1 cellular context compared by ENCODE assay signal in the genomic region with DNA sequence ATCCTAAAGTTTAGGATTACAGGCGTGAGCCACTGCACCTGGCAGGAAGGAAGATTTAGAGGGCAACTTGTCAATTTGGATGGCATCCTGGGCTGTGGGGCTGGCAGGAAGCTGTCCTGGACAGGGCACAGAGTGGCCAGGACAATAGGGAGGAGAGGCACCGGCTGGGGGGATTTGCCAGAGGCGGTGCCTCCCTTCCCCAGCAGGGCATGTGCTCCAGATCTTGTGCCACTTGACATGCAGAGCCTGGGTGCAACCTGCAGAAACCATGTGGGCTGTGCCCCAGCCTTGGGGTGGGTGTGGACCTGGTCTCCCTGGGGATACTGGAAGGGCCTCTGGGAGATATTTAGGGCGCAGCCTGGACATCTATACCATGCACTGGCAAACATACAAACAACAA.
TF ChIP-seq lines count a peak whose summit lies in the region.

No MANE protein-coding gene starts in this region.

TF ChIP-seq in HepG2, 621 proteins besides CTCF, POLR2A, EP300 and RAD21 (continued from another document):
- TF ChIP-seq TP53 (CRISPR knock-in tag; conservative IDR thresholded peaks at IDR 0.05) (no peak), SCMH1 (CRISPR knock-in tag; IDR thresholded peaks at IDR 0.05; ENCODE audit: borderline replicate concordance) (no peak), ZMYM3 (CRISPR knock-in tag; IDR thresholded peaks at IDR 0.05) (no peak), RORA (CRISPR knock-in tag; IDR thresholded peaks at IDR 0.05) (no peak), ELF3 (CRISPR knock-in tag; IDR thresholded peaks at IDR 0.05) (no peak), GPN1 (CRISPR knock-in tag; IDR thresholded peaks at IDR 0.05; ENCODE audit: borderline replicate concordance) (no peak), ZNF615 (CRISPR knock-in tag; IDR thresholded peaks at IDR 0.05; ENCODE audit: borderline replicate concordance) (no peak), MZF1 (CRISPR knock-in tag; IDR thresholded peaks at IDR 0.05; ENCODE audit: borderline replicate concordance) (no peak), GTF2F1 (IDR thresholded peaks at IDR 0.05; ENCODE audit: low read length) (no peak), ZMYM4 (CRISPR knock-in tag; IDR thresholded peaks at IDR 0.05) (no peak), NFYC (CRISPR knock-in tag; IDR thresholded peaks at IDR 0.05) (no peak), ZNF891 (CRISPR knock-in tag; IDR thresholded peaks at IDR 0.05) (0 out of 2 replicates have a peak, but pooled peaks have one; percentile 28), HDAC2 (CRISPR knock-in tag; IDR thresholded peaks at IDR 0.05) (no peak), ZNF552 (CRISPR knock-in tag; IDR thresholded peaks at IDR 0.05; ENCODE audit: borderline replicate concordance) (no peak), KDM3A (CRISPR knock-in tag; IDR thresholded peaks at IDR 0.05; ENCODE audit: low read depth) (no peak), ZNF337 (CRISPR knock-in tag; IDR thresholded peaks at IDR 0.05; ENCODE audit: borderline replicate concordance, low read depth) (no peak), ZIK1 (CRISPR knock-in tag; IDR thresholded peaks at IDR 0.05; ENCODE audit: borderline replicate concordance, low read depth) (no peak), NBN (conservative IDR thresholded peaks at IDR 0.05) (no peak), KLF11 (CRISPR knock-in tag; IDR thresholded peaks at IDR 0.05) (no peak), ZNF879 (CRISPR knock-in tag; IDR thresholded peaks at IDR 0.05) (0 out of 2 replicates have a peak, but pooled peaks have one; percentile 10), ZNF605 (CRISPR knock-in tag; IDR thresholded peaks at IDR 0.05) (no peak; the same call in 1 of the 2 replicates), SMARCE1 (IDR thresholded peaks at IDR 0.05; ENCODE audit: borderline replicate concordance) (no peak), PHF20 (CRISPR knock-in tag; IDR thresholded peaks at IDR 0.05) (no peak), KAT2B (IDR thresholded peaks at IDR 0.05; ENCODE audit: borderline replicate concordance, low read depth, low read length) (no peak), SMAD3 (CRISPR knock-in tag; IDR thresholded peaks at IDR 0.05) (no peak), KLF13 (CRISPR knock-in tag; IDR thresholded peaks at IDR 0.05) (no peak), TARDBP (CRISPR knock-in tag; IDR thresholded peaks at IDR 0.05) (no peak), ZNF547 (CRISPR knock-in tag; IDR thresholded peaks at IDR 0.05) (no peak), ATM (IDR thresholded peaks at IDR 0.05; ENCODE audit: borderline replicate concordance) (no peak), CC2D1A (CRISPR knock-in tag; IDR thresholded peaks at IDR 0.05) (no peak), ZFP1 (CRISPR knock-in tag; IDR thresholded peaks at IDR 0.05) (no peak)
- TF ChIP-seq, protein P1, sequence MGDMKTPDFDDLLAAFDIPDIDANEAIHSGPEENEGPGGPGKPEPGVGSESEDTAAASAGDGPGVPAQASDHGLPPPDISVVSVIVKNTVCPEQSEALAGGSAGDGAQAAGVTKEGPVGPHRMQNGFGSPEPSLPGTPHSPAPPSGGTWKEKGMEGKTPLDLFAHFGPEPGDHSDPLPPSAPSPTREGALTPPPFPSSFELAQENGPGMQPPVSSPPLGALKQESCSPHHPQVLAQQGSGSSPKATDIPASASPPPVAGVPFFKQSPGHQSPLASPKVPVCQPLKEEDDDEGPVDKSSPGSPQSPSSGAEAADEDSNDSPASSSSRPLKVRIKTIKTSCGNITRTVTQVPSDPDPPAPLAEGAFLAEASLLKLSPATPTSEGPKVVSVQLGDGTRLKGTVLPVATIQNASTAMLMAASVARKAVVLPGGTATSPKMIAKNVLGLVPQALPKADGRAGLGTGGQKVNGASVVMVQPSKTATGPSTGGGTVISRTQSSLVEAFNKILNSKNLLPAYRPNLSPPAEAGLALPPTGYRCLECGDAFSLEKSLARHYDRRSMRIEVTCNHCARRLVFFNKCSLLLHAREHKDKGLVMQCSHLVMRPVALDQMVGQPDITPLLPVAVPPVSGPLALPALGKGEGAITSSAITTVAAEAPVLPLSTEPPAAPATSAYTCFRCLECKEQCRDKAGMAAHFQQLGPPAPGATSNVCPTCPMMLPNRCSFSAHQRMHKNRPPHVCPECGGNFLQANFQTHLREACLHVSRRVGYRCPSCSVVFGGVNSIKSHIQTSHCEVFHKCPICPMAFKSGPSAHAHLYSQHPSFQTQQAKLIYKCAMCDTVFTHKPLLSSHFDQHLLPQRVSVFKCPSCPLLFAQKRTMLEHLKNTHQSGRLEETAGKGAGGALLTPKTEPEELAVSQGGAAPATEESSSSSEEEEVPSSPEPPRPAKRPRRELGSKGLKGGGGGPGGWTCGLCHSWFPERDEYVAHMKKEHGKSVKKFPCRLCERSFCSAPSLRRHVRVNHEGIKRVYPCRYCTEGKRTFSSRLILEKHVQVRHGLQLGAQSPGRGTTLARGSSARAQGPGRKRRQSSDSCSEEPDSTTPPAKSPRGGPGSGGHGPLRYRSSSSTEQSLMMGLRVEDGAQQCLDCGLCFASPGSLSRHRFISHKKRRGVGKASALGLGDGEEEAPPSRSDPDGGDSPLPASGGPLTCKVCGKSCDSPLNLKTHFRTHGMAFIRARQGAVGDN (CRISPR knock-in tag; IDR thresholded peaks at IDR 0.05): peak; percentile 49
- TF ChIP-seq, protein P2, sequence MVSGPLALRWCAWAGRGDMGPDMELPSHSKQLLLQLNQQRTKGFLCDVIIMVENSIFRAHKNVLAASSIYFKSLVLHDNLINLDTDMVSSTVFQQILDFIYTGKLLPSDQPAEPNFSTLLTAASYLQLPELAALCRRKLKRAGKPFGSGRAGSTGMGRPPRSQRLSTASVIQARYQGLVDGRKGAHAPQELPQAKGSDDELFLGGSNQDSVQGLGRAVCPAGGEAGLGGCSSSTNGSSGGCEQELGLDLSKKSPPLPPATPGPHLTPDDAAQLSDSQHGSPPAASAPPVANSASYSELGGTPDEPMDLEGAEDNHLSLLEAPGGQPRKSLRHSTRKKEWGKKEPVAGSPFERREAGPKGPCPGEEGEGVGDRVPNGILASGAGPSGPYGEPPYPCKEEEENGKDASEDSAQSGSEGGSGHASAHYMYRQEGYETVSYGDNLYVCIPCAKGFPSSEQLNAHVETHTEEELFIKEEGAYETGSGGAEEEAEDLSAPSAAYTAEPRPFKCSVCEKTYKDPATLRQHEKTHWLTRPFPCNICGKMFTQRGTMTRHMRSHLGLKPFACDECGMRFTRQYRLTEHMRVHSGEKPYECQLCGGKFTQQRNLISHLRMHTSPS (CRISPR knock-in tag; IDR thresholded peaks at IDR 0.05; ENCODE audit: low read depth): peak; percentile 51; the same call in 1 of the 2 replicates
- TF ChIP-seq, protein P3, sequence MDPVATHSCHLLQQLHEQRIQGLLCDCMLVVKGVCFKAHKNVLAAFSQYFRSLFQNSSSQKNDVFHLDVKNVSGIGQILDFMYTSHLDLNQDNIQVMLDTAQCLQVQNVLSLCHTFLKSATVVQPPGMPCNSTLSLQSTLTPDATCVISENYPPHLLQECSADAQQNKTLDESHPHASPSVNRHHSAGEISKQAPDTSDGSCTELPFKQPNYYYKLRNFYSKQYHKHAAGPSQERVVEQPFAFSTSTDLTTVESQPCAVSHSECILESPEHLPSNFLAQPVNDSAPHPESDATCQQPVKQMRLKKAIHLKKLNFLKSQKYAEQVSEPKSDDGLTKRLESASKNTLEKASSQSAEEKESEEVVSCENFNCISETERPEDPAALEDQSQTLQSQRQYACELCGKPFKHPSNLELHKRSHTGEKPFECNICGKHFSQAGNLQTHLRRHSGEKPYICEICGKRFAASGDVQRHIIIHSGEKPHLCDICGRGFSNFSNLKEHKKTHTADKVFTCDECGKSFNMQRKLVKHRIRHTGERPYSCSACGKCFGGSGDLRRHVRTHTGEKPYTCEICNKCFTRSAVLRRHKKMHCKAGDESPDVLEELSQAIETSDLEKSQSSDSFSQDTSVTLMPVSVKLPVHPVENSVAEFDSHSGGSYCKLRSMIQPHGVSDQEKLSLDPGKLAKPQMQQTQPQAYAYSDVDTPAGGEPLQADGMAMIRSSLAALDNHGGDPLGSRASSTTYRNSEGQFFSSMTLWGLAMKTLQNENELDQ (CRISPR knock-in tag; IDR thresholded peaks at IDR 0.05; ENCODE audit: borderline replicate concordance): no peak
- TF ChIP-seq, protein P4, sequence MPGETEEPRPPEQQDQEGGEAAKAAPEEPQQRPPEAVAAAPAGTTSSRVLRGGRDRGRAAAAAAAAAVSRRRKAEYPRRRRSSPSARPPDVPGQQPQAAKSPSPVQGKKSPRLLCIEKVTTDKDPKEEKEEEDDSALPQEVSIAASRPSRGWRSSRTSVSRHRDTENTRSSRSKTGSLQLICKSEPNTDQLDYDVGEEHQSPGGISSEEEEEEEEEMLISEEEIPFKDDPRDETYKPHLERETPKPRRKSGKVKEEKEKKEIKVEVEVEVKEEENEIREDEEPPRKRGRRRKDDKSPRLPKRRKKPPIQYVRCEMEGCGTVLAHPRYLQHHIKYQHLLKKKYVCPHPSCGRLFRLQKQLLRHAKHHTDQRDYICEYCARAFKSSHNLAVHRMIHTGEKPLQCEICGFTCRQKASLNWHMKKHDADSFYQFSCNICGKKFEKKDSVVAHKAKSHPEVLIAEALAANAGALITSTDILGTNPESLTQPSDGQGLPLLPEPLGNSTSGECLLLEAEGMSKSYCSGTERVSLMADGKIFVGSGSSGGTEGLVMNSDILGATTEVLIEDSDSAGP (CRISPR knock-in tag; IDR thresholded peaks at IDR 0.05; ENCODE audit: borderline replicate concordance): peak; percentile 42; the same call in 1 of the 2 replicates
- TF ChIP-seq, protein P5, sequence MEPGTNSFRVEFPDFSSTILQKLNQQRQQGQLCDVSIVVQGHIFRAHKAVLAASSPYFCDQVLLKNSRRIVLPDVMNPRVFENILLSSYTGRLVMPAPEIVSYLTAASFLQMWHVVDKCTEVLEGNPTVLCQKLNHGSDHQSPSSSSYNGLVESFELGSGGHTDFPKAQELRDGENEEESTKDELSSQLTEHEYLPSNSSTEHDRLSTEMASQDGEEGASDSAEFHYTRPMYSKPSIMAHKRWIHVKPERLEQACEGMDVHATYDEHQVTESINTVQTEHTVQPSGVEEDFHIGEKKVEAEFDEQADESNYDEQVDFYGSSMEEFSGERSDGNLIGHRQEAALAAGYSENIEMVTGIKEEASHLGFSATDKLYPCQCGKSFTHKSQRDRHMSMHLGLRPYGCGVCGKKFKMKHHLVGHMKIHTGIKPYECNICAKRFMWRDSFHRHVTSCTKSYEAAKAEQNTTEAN (CRISPR knock-in tag; conservative IDR thresholded peaks at IDR 0.05): no peak
- TF ChIP-seq, protein P6, sequence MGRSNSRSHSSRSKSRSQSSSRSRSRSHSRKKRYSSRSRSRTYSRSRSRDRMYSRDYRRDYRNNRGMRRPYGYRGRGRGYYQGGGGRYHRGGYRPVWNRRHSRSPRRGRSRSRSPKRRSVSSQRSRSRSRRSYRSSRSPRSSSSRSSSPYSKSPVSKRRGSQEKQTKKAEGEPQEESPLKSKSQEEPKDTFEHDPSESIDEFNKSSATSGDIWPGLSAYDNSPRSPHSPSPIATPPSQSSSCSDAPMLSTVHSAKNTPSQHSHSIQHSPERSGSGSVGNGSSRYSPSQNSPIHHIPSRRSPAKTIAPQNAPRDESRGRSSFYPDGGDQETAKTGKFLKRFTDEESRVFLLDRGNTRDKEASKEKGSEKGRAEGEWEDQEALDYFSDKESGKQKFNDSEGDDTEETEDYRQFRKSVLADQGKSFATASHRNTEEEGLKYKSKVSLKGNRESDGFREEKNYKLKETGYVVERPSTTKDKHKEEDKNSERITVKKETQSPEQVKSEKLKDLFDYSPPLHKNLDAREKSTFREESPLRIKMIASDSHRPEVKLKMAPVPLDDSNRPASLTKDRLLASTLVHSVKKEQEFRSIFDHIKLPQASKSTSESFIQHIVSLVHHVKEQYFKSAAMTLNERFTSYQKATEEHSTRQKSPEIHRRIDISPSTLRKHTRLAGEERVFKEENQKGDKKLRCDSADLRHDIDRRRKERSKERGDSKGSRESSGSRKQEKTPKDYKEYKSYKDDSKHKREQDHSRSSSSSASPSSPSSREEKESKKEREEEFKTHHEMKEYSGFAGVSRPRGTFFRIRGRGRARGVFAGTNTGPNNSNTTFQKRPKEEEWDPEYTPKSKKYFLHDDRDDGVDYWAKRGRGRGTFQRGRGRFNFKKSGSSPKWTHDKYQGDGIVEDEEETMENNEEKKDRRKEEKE (IDR thresholded peaks at IDR 0.05): no peak
- TF ChIP-seq, protein P7, sequence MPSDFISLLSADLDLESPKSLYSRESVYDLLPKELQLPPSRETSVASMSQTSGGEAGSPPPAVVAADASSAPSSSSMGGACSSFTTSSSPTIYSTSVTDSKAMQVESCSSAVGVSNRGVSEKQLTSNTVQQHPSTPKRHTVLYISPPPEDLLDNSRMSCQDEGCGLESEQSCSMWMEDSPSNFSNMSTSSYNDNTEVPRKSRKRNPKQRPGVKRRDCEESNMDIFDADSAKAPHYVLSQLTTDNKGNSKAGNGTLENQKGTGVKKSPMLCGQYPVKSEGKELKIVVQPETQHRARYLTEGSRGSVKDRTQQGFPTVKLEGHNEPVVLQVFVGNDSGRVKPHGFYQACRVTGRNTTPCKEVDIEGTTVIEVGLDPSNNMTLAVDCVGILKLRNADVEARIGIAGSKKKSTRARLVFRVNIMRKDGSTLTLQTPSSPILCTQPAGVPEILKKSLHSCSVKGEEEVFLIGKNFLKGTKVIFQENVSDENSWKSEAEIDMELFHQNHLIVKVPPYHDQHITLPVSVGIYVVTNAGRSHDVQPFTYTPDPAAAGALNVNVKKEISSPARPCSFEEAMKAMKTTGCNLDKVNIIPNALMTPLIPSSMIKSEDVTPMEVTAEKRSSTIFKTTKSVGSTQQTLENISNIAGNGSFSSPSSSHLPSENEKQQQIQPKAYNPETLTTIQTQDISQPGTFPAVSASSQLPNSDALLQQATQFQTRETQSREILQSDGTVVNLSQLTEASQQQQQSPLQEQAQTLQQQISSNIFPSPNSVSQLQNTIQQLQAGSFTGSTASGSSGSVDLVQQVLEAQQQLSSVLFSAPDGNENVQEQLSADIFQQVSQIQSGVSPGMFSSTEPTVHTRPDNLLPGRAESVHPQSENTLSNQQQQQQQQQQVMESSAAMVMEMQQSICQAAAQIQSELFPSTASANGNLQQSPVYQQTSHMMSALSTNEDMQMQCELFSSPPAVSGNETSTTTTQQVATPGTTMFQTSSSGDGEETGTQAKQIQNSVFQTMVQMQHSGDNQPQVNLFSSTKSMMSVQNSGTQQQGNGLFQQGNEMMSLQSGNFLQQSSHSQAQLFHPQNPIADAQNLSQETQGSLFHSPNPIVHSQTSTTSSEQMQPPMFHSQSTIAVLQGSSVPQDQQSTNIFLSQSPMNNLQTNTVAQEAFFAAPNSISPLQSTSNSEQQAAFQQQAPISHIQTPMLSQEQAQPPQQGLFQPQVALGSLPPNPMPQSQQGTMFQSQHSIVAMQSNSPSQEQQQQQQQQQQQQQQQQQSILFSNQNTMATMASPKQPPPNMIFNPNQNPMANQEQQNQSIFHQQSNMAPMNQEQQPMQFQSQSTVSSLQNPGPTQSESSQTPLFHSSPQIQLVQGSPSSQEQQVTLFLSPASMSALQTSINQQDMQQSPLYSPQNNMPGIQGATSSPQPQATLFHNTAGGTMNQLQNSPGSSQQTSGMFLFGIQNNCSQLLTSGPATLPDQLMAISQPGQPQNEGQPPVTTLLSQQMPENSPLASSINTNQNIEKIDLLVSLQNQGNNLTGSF (CRISPR knock-in tag; IDR thresholded peaks at IDR 0.05): no peak
